In the genomic region with DNA sequence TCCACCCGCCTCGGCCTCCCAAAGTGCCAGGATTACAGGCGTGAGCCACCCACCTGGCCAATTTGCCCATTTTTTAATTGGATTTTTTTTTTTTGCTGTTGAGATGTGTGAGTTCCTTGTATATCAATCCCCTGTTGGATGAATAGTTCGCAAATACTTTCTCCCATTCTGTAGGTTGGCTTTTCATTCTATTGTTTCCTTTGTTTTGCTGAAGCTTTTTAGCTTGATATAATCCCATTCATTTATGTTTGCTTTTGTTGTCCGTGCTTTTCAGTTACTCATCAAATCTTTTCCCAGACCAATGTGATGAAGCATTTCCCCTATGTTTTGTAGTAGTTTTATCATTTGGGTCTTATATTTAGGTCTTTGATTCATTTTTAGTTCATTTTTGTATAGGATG, we compare ENCODE assay signal across 18 cellular contexts.
"Had no signal": no experiment of that assay in that cellular context is flagged by ENCODE, and none has a peak within 500 bp of the region (broad histone marks: within the 10 kb centered on the region; RNA-seq: fewer than 3 reads in every experiment).

No MANE protein-coding gene starts in this region.

- ATAC-seq: gastroesophageal sphincter, heart left ventricle, left lung, WTC11 had no signal

- H3K27me3 Mint-ChIP-seq: dendritic cell treated with granulocyte-macrophage colony-stimulating factor and Interleukin-4, amounts not matched to agents 40 ng/mL and 50 ng/mL, for 4 days had no signal

- H3K27ac Mint-ChIP-seq: dendritic cell treated with granulocyte-macrophage colony-stimulating factor and Interleukin-4, amounts not matched to agents 40 ng/mL and 50 ng/mL, for 4 days; nephron progenitor cell; WTC11 had no signal

- H3K4me3 Mint-ChIP-seq: dendritic cell treated with granulocyte-macrophage colony-stimulating factor and Interleukin-4, amounts not matched to agents 40 ng/mL and 50 ng/mL, for 4 days; nephron progenitor cell; WTC11 had no signal

- H3K9me3 ChIP-seq: esophagus muscularis mucosa, gastroesophageal sphincter, heart left ventricle, left lung, spleen, tibial nerve had no signal

- H3K27me3 ChIP-seq: esophagus muscularis mucosa, gastroesophageal sphincter, heart left ventricle, left lung, spleen, tibial nerve had no signal

- H3K9me3 Mint-ChIP-seq: dendritic cell treated with granulocyte-macrophage colony-stimulating factor and Interleukin-4, amounts not matched to agents 40 ng/mL and 50 ng/mL, for 4 days; WTC11 had no signal

- H3K36me3 Mint-ChIP-seq: WTC11 had no signal

- H3K27ac ChIP-seq: esophagus muscularis mucosa, gastroesophageal sphincter, heart left ventricle, left lung, spleen, tibial nerve had no signal

- H3K36me3 ChIP-seq: esophagus muscularis mucosa, gastroesophageal sphincter, heart left ventricle, left lung, tibial nerve had no signal

- DNase-seq: activated CD4-positive, alpha-beta T cell treated with anti-CD3 and anti-CD28 coated beads, Interleukin-2, amount 50 U/mL, for 1 hour; activated gamma-delta T cell treated with Interleukin-2 at 50 U/mL for 16 hours; effector CD8-positive, alpha-beta T cell; heart left ventricle; kidney; left lung; midbrain; nephron progenitor cell; nucleus accumbens; spleen; stimulated activated CD4-positive, alpha-beta T cell treated with anti-CD3 and anti-CD28 coated beads, Interleukin-4, amount 100 ng/mL, for 4 hours; stimulated activated naive CD4-positive, alpha-beta T cell treated with Interleukin-2 at 50 U/mL for 16 hours; SW 1271 had no signal

- H3K4me3 ChIP-seq: esophagus muscularis mucosa, gastroesophageal sphincter, heart left ventricle, left lung, spleen, tibial nerve had no signal
